In genomic region chr3:149971403-149972075, GRCh38 we compare ENCODE assay signal across 8 cellular contexts. TPM values are rescaled to one million over a fixed set of nuclear protein-coding genes. Genes with fewer than 3 reads are reported as not detected.
DNase-seq lines count a peak whose midpoint lies in the region; ATAC-seq and TF ChIP-seq lines count a peak whose summit lies in the region.

No MANE protein-coding gene starts in this region.

- no peaks in the 10 kb centered on the region for H3K9me3 ChIP-seq in Karpas-422 (ENCODE audit: low read length)

- no peak overlapping the region for H2AFZ ChIP-seq in Karpas-422 (ENCODE audit: low read length)

- H3K27me3 ChIP-seq in Karpas-422 (ENCODE audit: low read length): no peaks in the 10 kb centered on the region

- peaks cover 4% of the 10 kb centered on the region for H3K36me3 Mint-ChIP-seq in progenitor cell of endocrine pancreas (ENCODE audit: insufficient read depth)

- POLR2A ChIA-PET in AG04449 (lab: Yijun Ruan, JAX): interaction anchor here (0.6 to 2.3 kb wide), 8 partner anchors 136 to 540 kb away, joined by 3 to 9 read pairs (median 4); no protein-coding TSS in a partner anchor

- ATAC-seq in GM19438 (IDR thresholded peaks at IDR 0.05; ENCODE audit: low read depth, unreplicated experiment): peak; percentile 18
- ATAC-seq in left ventricle myocardium superior: peak; percentile 47
- no peak for ATAC-seq in GM18517 (IDR thresholded peaks at IDR 0.05; ENCODE audit: unreplicated experiment)

- peak overlapping the region; percentile 57 for H3K4me2 ChIP-seq in Karpas-422 (ENCODE audit: low read depth, low read length, poor library complexity, severe bottlenecking)

- H3K4me1 ChIP-seq in Karpas-422 (ENCODE audit: low read length): peaks cover 42% of the 10 kb centered on the region

- peak overlapping the region; percentile 83 for H3K9ac ChIP-seq in Karpas-422 (ENCODE audit: low read length)

- peaks cover 29% of the 10 kb centered on the region for H3K4me1 Mint-ChIP-seq in progenitor cell of endocrine pancreas (ENCODE audit: low read depth)

- peaks cover under 1% of the 10 kb centered on the region; the same call in 1 of the 2 replicates for H3K36me3 ChIP-seq in Karpas-422 (ENCODE audit: insufficient read depth, low read length)

- no peaks in the 10 kb centered on the region for H3K9me2 ChIP-seq in Karpas-422 (replicated peaks; ENCODE audit: insufficient read depth, low read length)

- no peaks in the 10 kb centered on the region for H3K27me3 Mint-ChIP-seq in progenitor cell of endocrine pancreas

- DNase-seq in AG04449 (ENCODE audit: low read depth, low spot score) (no peak), Karpas-422 (peak; percentile 66), SK-MEL-5 (ENCODE audit: low read depth, low spot score) (peak; percentile 62), anterior cingulate cortex (lab: John Stamatoyannopoulos, UW) (peak in 50 of 58 donors; percentile 11 to 83 (median 63)), left ventricle myocardium superior (peak; percentile 74), progenitor cell of endocrine pancreas (ENCODE audit: low spot score, unreplicated experiment) (no peak)

- H4K20me1 ChIP-seq in Karpas-422 (ENCODE audit: insufficient read depth, low read depth, low read length): peaks cover 8% of the 10 kb centered on the region; the same call in 1 of the 2 replicates

- CTCF ChIA-PET in AG04449 (lab: Yijun Ruan, JAX): interaction anchor here (0.7 to 12.3 kb wide), 4 partner anchors 34 to 245 kb away, joined by 3 to 155 read pairs (median 5); no protein-coding TSS in a partner anchor

- in situ Hi-C loops in SK-MEL-5 (cut with HindIII; ENCODE audit: low pct_unique_long_range_greater_than_20kb, low sequenced_read_pairs): no loop called here

- intact Hi-C loops in left ventricle myocardium superior (cut with micrococcal nuclease): no loop called here

- peak overlapping the region; percentile 98 for H3K4me3 Mint-ChIP-seq in progenitor cell of endocrine pancreas (ENCODE audit: low read depth)

- TF ChIP-seq CTCF in AG04449 (IDR thresholded peaks at IDR 0.05; ENCODE audit: insufficient read depth, low read length, missing control alignments) (no peak), progenitor cell of endocrine pancreas (IDR thresholded peaks at IDR 0.05; ENCODE audit: unreplicated experiment) (no peak)

- H3K4me3 ChIP-seq in AG04449 (ENCODE audit: low read depth, low read length): peak overlapping the region; percentile 83
- peak overlapping the region; percentile 71 for H3K4me3 ChIP-seq in Karpas-422 (ENCODE audit: low read length)

- H3K79me2 ChIP-seq in Karpas-422 (ENCODE audit: low read length): peaks cover 35% of the 10 kb centered on the region

- peak overlapping the region; percentile 99 for H3K27ac Mint-ChIP-seq in progenitor cell of endocrine pancreas

- no peak overlapping the region for H3K27ac ChIP-seq in Karpas-422 (ENCODE audit: low read length)

- H3K9me3 Mint-ChIP-seq in progenitor cell of endocrine pancreas (ENCODE audit: low read depth): no peaks in the 10 kb centered on the region

RNA-seq across cellular contexts. Expression of gene PFN2, which starts 0.8 kb away (rescaled TPM):
- 90.2 and 137 TPM in 2 replicates for total RNA-seq in Karpas-422 (2014; rRNA removed; shearing (Covaris generic); ENCODE audit: low replicate concordance)
- total RNA-seq in SK-MEL-5 (2014; rRNA removed; shearing (Covaris generic)): 127 and 128 TPM in 2 replicates
- polyA plus RNA-seq in SK-MEL-5 (2015; cell fraction: cytosol; rRNA removed): 177 and 195 TPM in 2 replicates
- polyA plus RNA-seq in SK-MEL-5 (2015; cell fraction: nucleus; rRNA removed): 199 and 212 TPM in 2 replicates
- 71.8 TPM for total RNA-seq in left ventricle myocardium superior
- 233 and 246 TPM in 2 replicates for total RNA-seq in progenitor cell of endocrine pancreas

Comparison
In these comparisons a context has a peak if more than half of its experiments do, and no peak if none do; other contexts are left out.
1. DNase-seq: peak in Karpas-422 (single experiment), SK-MEL-5 (single experiment), anterior cingulate cortex (50 of 58) and left ventricle myocardium superior (single experiment); none in AG04449 (single experiment) and progenitor cell of endocrine pancreas (single experiment).